Comparison of ENCODE assay signal across 8 cellular contexts in the genomic region with DNA sequence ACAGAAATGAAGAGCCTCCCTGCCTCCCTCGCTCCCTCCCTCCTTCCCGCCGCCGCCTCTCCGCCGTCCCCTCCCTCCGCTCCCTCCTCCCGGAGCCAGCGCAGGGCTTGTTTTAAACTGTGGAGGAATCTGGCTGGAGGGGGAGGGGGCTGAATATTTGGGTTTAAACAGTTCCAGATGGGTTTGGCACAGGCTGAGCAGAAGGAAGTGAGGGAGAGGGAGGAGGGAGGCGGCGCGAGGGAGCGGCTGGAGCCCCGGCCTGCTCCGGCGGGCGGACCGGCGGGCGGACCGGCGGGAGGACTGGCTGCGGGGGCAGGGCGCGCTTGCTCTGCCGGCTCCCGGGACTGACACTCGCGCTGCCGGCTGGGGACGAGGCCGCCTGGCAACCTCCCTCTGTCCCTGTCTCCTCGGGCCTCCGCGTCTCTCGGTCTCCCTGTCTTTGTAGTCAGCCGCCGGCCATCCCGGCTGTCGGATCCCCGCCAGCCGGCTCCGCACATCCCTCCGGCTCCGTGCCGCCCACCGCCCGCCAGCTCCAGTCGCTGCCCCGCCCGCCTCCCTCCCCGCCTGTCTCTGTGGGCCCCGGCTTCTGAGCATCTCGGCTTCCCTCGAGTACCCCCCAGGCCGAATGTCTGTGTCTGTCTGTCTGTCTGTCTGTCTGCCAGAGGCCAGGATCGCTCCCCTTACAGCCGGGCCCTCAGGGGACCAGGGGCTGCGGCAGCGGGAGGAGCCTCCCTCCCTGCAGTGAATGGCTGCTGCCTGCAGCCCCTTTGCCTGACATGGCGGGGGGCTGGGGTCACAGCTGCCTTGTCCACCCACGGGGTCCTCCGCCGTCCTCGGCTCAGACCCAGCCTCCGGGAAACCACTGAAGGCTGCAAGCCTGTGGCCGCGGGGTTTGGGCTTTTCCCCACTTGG. TPM values are rescaled to one million over a fixed set of nuclear protein-coding genes. Genes with fewer than 3 reads are reported as not detected.
DNase-seq lines count a peak whose midpoint lies in the region; ATAC-seq, FAIRE-seq and TF ChIP-seq lines count a peak whose summit lies in the region.

No MANE protein-coding gene starts in this region.

- DNase-seq in GM04504 (ENCODE audit: low read depth) (peak; percentile 99), NCI-H2196 (lab: John Stamatoyannopoulos, UW; ENCODE audit: unreplicated experiment) (peak; percentile 74), ascending aorta (ENCODE audit: low spot score in 2 of 2) (peak in 1 of 2 donors; percentile 88), right atrium auricular region (ENCODE audit: low spot score) (peak; percentile 81), pancreas (peak; percentile 76 to 84 (median 80)), NAMALWA (ENCODE audit: low spot score) (no peak)

- H3K4me3 ChIP-seq in ascending aorta: peak overlapping the region; percentile 44 to 77
- peak overlapping the region; percentile 42 to 55 for H3K4me3 ChIP-seq in right atrium auricular region
- peak overlapping the region; percentile 15 to 61 (median 43) for H3K4me3 ChIP-seq in pancreas

- H3K4me1 ChIP-seq in ascending aorta (peaks cover 0 to 10% of the 10 kb centered on the region in 2 donors), right atrium auricular region (peaks cover 0 to 25% of the 10 kb centered on the region in 2 donors), pancreas (peaks cover 26 to 34% (median 30%) of the 10 kb centered on the region in 3 donors)

- H3K27me3 ChIP-seq in ascending aorta: no peaks in the 10 kb centered on the region
- H3K27me3 ChIP-seq in right atrium auricular region: no peaks in the 10 kb centered on the region
- no peaks in the 10 kb centered on the region for H3K27me3 ChIP-seq in pancreas

- intact Hi-C loops in ascending aorta (cut with DNase I) (loop anchor here (2.0 kb wide), 1 partner anchor 14 kb away; no protein-coding TSS in a partner anchor), pancreas (cut with DNase I) (no loop called here)

- 13 to 16% methylated on average over 42 to 68 of the region's 68 CpGs for WGBS in pancreas, 2 donors

- no peaks in the 10 kb centered on the region for H3K9me3 ChIP-seq in ascending aorta
- no peaks in the 10 kb centered on the region for H3K9me3 ChIP-seq in right atrium auricular region
- no peaks in the 10 kb centered on the region for H3K9me3 ChIP-seq in pancreas

- TF ChIP-seq CTCF in ascending aorta (IDR thresholded peaks at IDR 0.05): no peak
- no peak for TF ChIP-seq CTCF in right atrium auricular region (IDR thresholded peaks at IDR 0.05)
- no peak for TF ChIP-seq CTCF in pancreas (IDR thresholded peaks at IDR 0.05)

- peak overlapping the region; percentile 58 to 70 for H3K27ac ChIP-seq in ascending aorta
- H3K27ac ChIP-seq in right atrium auricular region: peak overlapping the region; percentile 57 to 67
- peak overlapping the region in 3 of 4 donors; percentile 17 to 57 (median 24) for H3K27ac ChIP-seq in pancreas

- no peak for FAIRE-seq in pancreas (lab: Jason Lieb, UNC)

- peak; percentile 32 to 68 (median 56) for ATAC-seq in pancreas
- no peak for ATAC-seq in GM19023 (IDR thresholded peaks at IDR 0.05; ENCODE audit: unreplicated experiment)
- no peak for ATAC-seq in HG03045 (IDR thresholded peaks at IDR 0.05; ENCODE audit: unreplicated experiment)

- H3K36me3 ChIP-seq in ascending aorta (no peaks in the 10 kb centered on the region), right atrium auricular region (no peaks in the 10 kb centered on the region), pancreas (peaks cover 0 to 11% (median 7%) of the 10 kb centered on the region in 3 donors)

RNA-seq across cellular contexts. Expression of gene EPHB3, which starts 7.6 kb away (rescaled TPM):
- total RNA-seq in ascending aorta: 1.2 TPM
- 1 to 10 TPM; 2.1 to 5.1 TPM for total RNA-seq in right atrium auricular region
- total RNA-seq in pancreas: 10 to 100 TPM in 4 of 6 donors, 1 to 10 TPM in 2; 5.8 to 17.3 (median 13.2) TPM
- polyA plus RNA-seq in pancreas: 10 to 100 TPM; 11.7 to 13.3 TPM

Comparison
In these comparisons a context has a peak if more than half of its experiments do, and no peak if none do; other contexts are left out.
1. ATAC-seq: peak in pancreas (4 of 4); none in GM19023 (single experiment) and HG03045 (single experiment).
2. Peak in every context shown above with its lines, with median percentiles within 50 percentile points of each other: H3K27ac ChIP-seq and H3K4me3 ChIP-seq.